ENCODE assay signal across 24 cellular contexts in the genomic region with DNA sequence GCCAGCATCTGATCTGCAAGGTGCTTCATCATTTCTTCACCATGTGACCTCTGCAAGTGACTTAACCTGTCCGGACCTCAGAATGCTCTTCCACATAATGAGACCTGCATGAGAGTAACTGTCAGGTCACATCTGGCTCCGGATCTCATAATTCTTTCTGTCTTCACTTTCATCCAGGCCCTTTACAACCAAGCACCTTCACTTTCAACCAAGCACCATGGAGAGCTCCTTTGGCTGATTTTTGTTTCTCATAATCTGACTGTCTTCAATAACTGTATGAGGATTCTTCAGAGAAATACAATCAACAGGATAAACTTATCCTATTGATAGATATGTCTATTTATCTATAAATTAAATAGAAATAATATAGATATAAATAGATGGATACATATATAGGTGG.
DNase-seq lines count a peak whose midpoint lies in the region; ATAC-seq, FAIRE-seq and TF ChIP-seq lines count a peak whose summit lies in the region.
"Had no signal": no experiment of that assay in that cellular context is flagged by ENCODE, and none has a peak within 500 bp of the region (broad histone marks: within the 10 kb centered on the region; RNA-seq: fewer than 3 reads in every experiment).

No MANE protein-coding gene starts in this region.

- H3K27ac ChIP-seq in GM23338 (ENCODE audit: low read depth) (no peak overlapping the region), kidney (ENCODE audit: low read depth in 2 of 2, low read length in 2 of 2) (no peak overlapping the region), small intestine (ENCODE audit: low read depth in 1 of 2, low read length in 1 of 2) (no peak overlapping the region), caudate nucleus (ENCODE audit: low read depth, low read length) (no peak overlapping the region)
- H3K27ac ChIP-seq: A549, Peyer's patch, SK-N-MC had no signal

- no peaks in the 10 kb centered on the region for H3K27me3 ChIP-seq in GM23338 (ENCODE audit: insufficient read depth)
- H3K27me3 ChIP-seq in small intestine (ENCODE audit: control insufficient read depth in 2 of 2, insufficient read depth in 2 of 2, low read length in 2 of 2): no peaks in the 10 kb centered on the region
- H3K27me3 ChIP-seq: Peyer's patch had no signal

- H3K4me3 ChIP-seq in GM23338 (no peak overlapping the region), kidney (ENCODE audit: low read length in 2 of 2) (no peak overlapping the region), small intestine (ENCODE audit: low read depth in 1 of 2, low read length in 2 of 2) (no peak overlapping the region)
- H3K4me3 ChIP-seq: A549, Peyer's patch, SK-N-MC had no signal

- intact Hi-C loops in kidney (cut with DNase I): no loop called here

- no peak overlapping the region for H3K9ac ChIP-seq in kidney (ENCODE audit: low read length in 2 of 2)

- H3K9me2 ChIP-seq in GM23338 (ENCODE audit: insufficient read depth): no peaks in the 10 kb centered on the region

- H3K4me2 ChIP-seq in GM23338: no peak overlapping the region
- H3K4me2 ChIP-seq: A549 had no signal

- H2AFZ ChIP-seq in GM23338: no peak overlapping the region

- H3K27ac Mint-ChIP-seq in GM23338: no peak overlapping the region
- H3K27ac Mint-ChIP-seq: CD4-positive, alpha-beta memory T cell had no signal

- H3K9me3 Mint-ChIP-seq in GM23338: no peaks in the 10 kb centered on the region

- peaks cover 1% of the 10 kb centered on the region for H3K27me3 Mint-ChIP-seq in GM23338 (ENCODE audit: insufficient read depth, low read depth, poor library complexity)
- H3K27me3 Mint-ChIP-seq: CD4-positive, alpha-beta memory T cell had no signal

- DNase-seq in GM23338 (ENCODE audit: low spot score): no peak
- peak; percentile 0 for DNase-seq in OCI-M1 (lab: John Stamatoyannopoulos, UW)
- DNase-seq in kidney: no peak
- DNase-seq in small intestine: no peak
- no peak for DNase-seq in foreskin melanocyte
- no peak for DNase-seq in SIG-M5 treated with dmso at 0.1 percent for 504 hours (lab: John Stamatoyannopoulos, UW; ENCODE audit: unreplicated experiment)
- DNase-seq in caudate nucleus (lab: John Stamatoyannopoulos, UW): no peak
- DNase-seq: C1 segment of cervical spinal cord; Caco-2; CD4-positive, alpha-beta memory T cell; DMS79; GF-D8; H7; KG1; NCI-H1092; NCI-H1417 treated with DMSO at 0.1 percent for 48 hours; NCI-H1694 treated with DMSO at 0.1 percent for 48 hours; NCI-H2081; NCI-H2227 treated with DMSO at 0.1 percent for 48 hours; NCI-H526 treated with DMSO at 0.1 percent for 48 hours; Peyer's patch had no signal

- 57 to 73% (median 62%) methylated on average over 2 of the region's 2 CpGs for WGBS in small intestine, 3 donors

- H3K79me2 ChIP-seq in GM23338 (replicated peaks; ENCODE audit: insufficient read depth): no peaks in the 10 kb centered on the region

- H3K36me3 ChIP-seq in GM23338 (ENCODE audit: insufficient read depth) (no peaks in the 10 kb centered on the region), kidney (ENCODE audit: control insufficient read depth in 1 of 2, insufficient read depth in 2 of 2, low read length in 2 of 2) (no peaks in the 10 kb centered on the region), small intestine (ENCODE audit: control insufficient read depth in 2 of 2, insufficient read depth in 2 of 2, low read length in 2 of 2) (no peaks in the 10 kb centered on the region)
- H3K36me3 ChIP-seq: Peyer's patch had no signal

- FAIRE-seq in kidney (lab: Jason Lieb, UNC) (peak; percentile 51), small intestine (lab: Jason Lieb, UNC) (peak; percentile 65)
- FAIRE-seq: A549, GM12892 had no signal

- H3K4me3 Mint-ChIP-seq in GM23338: no peak overlapping the region
- H3K4me3 Mint-ChIP-seq: CD4-positive, alpha-beta memory T cell had no signal

- ATAC-seq in GM23338: no peak
- ATAC-seq: A549 had no signal

- H3F3A ChIP-seq in GM23338 (replicated peaks; ENCODE audit: low read depth): no peaks in the 10 kb centered on the region

- H3K4me1 ChIP-seq in GM23338 (ENCODE audit: insufficient read depth): peaks cover 15% of the 10 kb centered on the region; the same call in 1 of the 2 replicates
- no peaks in the 10 kb centered on the region for H3K4me1 ChIP-seq in kidney (ENCODE audit: control insufficient read depth in 1 of 2, insufficient read depth in 1 of 2, low read depth in 1 of 2, low read length in 2 of 2)
- peaks cover 0 to 1% of the 10 kb centered on the region in 2 donors for H3K4me1 ChIP-seq in small intestine (ENCODE audit: control insufficient read depth in 2 of 2, insufficient read depth in 1 of 2, low read depth in 1 of 2, low read length in 1 of 2)
- H3K4me1 ChIP-seq: A549, Peyer's patch had no signal

- H4K20me1 ChIP-seq in GM23338 (replicated peaks; ENCODE audit: insufficient read depth): no peaks in the 10 kb centered on the region

- H3K4me1 Mint-ChIP-seq in GM23338: peaks cover 27% of the 10 kb centered on the region
- H3K4me1 Mint-ChIP-seq: CD4-positive, alpha-beta memory T cell had no signal

- H3K36me3 Mint-ChIP-seq in GM23338 (ENCODE audit: low read depth): no peaks in the 10 kb centered on the region
- H3K36me3 Mint-ChIP-seq: CD4-positive, alpha-beta memory T cell had no signal

- H3K9me3 ChIP-seq in kidney (ENCODE audit: control insufficient read depth in 1 of 2, low read length in 2 of 2) (no peaks in the 10 kb centered on the region), small intestine (ENCODE audit: control insufficient read depth, low read depth) (no peaks in the 10 kb centered on the region)
- H3K9me3 ChIP-seq: A549, Caco-2, Peyer's patch had no signal

- no peak for TF ChIP-seq CTCF in GM23338 (conservative IDR thresholded peaks at IDR 0.05; ENCODE audit: low read depth in 2 of 2)
- TF ChIP-seq CTCF in kidney (IDR thresholded peaks at IDR 0.05; ENCODE audit: borderline replicate concordance, extremely low read depth, insufficient read depth): no peak

TF ChIP-seq in GM23338, 12 proteins besides CTCF, POLR2A, EP300 and RAD21:
- TF ChIP-seq, protein P1, sequence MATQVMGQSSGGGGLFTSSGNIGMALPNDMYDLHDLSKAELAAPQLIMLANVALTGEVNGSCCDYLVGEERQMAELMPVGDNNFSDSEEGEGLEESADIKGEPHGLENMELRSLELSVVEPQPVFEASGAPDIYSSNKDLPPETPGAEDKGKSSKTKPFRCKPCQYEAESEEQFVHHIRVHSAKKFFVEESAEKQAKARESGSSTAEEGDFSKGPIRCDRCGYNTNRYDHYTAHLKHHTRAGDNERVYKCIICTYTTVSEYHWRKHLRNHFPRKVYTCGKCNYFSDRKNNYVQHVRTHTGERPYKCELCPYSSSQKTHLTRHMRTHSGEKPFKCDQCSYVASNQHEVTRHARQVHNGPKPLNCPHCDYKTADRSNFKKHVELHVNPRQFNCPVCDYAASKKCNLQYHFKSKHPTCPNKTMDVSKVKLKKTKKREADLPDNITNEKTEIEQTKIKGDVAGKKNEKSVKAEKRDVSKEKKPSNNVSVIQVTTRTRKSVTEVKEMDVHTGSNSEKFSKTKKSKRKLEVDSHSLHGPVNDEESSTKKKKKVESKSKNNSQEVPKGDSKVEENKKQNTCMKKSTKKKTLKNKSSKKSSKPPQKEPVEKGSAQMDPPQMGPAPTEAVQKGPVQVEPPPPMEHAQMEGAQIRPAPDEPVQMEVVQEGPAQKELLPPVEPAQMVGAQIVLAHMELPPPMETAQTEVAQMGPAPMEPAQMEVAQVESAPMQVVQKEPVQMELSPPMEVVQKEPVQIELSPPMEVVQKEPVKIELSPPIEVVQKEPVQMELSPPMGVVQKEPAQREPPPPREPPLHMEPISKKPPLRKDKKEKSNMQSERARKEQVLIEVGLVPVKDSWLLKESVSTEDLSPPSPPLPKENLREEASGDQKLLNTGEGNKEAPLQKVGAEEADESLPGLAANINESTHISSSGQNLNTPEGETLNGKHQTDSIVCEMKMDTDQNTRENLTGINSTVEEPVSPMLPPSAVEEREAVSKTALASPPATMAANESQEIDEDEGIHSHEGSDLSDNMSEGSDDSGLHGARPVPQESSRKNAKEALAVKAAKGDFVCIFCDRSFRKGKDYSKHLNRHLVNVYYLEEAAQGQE (IDR thresholded peaks at IDR 0.05; ENCODE audit: unreplicated experiment): peak; percentile 60
- no peak for TF ChIP-seq ZNF331 (CRISPR knock-in tag; IDR thresholded peaks at IDR 0.05; ENCODE audit: low read depth)
